ENCODE assay signal across 15 cellular contexts in the genomic region with DNA sequence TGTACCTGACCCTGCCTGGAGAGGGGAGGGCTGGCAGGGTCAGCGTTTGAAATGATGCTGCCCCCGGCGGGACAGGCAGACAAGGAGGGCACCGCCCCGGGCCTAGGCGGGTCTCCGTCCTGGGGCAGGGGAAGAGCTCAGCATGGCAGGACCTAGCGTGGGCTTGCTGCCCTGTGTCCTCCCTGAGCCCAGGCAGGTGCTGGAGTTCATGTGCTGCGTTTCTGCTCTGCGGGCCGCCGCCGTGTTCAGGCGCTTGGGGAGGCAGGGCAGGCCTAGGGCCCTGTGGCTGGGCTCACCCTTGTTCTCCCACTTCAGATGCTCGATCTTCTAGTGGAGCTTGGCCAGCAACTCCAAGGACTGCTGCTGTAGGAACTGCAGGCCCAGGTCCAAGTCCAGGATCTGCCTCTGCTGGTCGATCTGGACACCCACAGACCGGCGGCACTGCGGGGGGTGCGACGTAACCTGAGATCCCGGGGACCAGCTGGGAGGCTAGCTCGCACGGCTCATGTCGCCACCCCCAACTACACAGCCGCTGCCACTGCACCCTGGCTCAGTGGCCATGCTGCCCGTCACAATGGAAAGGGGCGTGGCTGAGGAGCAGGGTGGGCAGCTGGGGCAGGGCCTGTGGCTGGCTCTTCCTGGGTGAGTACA.
A peak's percentile ranks its signal among the peaks of the same experiment; 100 is the strongest.
DNase-seq lines count a peak whose midpoint lies in the region; ATAC-seq and TF ChIP-seq lines count a peak whose summit lies in the region.
"Had no signal": no experiment of that assay in that cellular context is flagged by ENCODE, and none has a peak within 500 bp of the region (broad histone marks: within the 10 kb centered on the region; RNA-seq: fewer than 3 reads in every experiment).

No MANE protein-coding gene starts in this region.

- H3K4me3 Mint-ChIP-seq in HFFc6: no peak overlapping the region
- H3K4me3 Mint-ChIP-seq: activated B cell treated with CpG ODN at 0.5 μM for 24 hours; activated T-cell treated with anti-CD3 and anti-CD28 coated beads, Interleukin-2, amount 50 U/mL, for 72 hours; IgD-negative memory B cell had no signal

- no peaks in the 10 kb centered on the region for H3K9me3 Mint-ChIP-seq in HFFc6
- H3K9me3 Mint-ChIP-seq: activated B cell treated with CpG ODN at 0.5 μM for 24 hours; activated T-cell treated with anti-CD3 and anti-CD28 coated beads, Interleukin-2, amount 50 U/mL, for 72 hours; IgD-negative memory B cell had no signal

- CTCF ChIA-PET in AG04449 (lab: Yijun Ruan, JAX): interaction anchor here (1.0 to 2.0 kb wide), 5 partner anchors 9 to 26 kb away, joined by 3 to 6 read pairs (median 4); no protein-coding TSS in a partner anchor

- H3K27ac ChIP-seq in ascending aorta: no peak overlapping the region
- H3K27ac ChIP-seq: gastrocnemius medialis, thoracic aorta had no signal

- POLR2A ChIA-PET in AG04449 (lab: Yijun Ruan, JAX): no interaction called here

- H3K4me1 Mint-ChIP-seq in HFFc6 (ENCODE audit: low read depth): no peaks in the 10 kb centered on the region
- H3K4me1 Mint-ChIP-seq: activated B cell treated with CpG ODN at 0.5 μM for 24 hours, IgD-negative memory B cell had no signal

- intact Hi-C loops in ascending aorta (cut with DNase I): no loop called here

- in situ Hi-C loops in astrocyte of the spinal cord (cut with HindIII; ENCODE audit: low sequenced_read_pairs): no loop called here

- H3K27me3 Mint-ChIP-seq in HFFc6 (ENCODE audit: insufficient read depth): peaks cover 18% of the 10 kb centered on the region
- H3K27me3 Mint-ChIP-seq: activated B cell treated with CpG ODN at 0.5 μM for 24 hours, IgD-negative memory B cell had no signal

- H3K4me3 ChIP-seq in AG04449 (ENCODE audit: low read depth, low read length) (no peak overlapping the region), astrocyte of the spinal cord (ENCODE audit: low read depth, low read length) (no peak overlapping the region), ascending aorta (no peak overlapping the region)
- H3K4me3 ChIP-seq: BLaER1, gastrocnemius medialis, thoracic aorta had no signal

- H3K36me3 Mint-ChIP-seq in HFFc6 (ENCODE audit: low read depth): no peaks in the 10 kb centered on the region
- H3K36me3 Mint-ChIP-seq: IgD-negative memory B cell had no signal

- TF ChIP-seq CTCF in AG04449 (IDR thresholded peaks at IDR 0.05; ENCODE audit: insufficient read depth, low read length, missing control alignments) (peak; percentile 31), HFFc6 (IDR thresholded peaks at IDR 0.05) (no peak), astrocyte of the spinal cord (IDR thresholded peaks at IDR 0.05; ENCODE audit: low read depth, low read length) (peak; percentile 6), ascending aorta (IDR thresholded peaks at IDR 0.05) (no peak)

- no peaks in the 10 kb centered on the region for H3K9me3 ChIP-seq in ascending aorta
- H3K9me3 ChIP-seq: BLaER1, gastrocnemius medialis, thoracic aorta had no signal

- DNase-seq in AG04449 (ENCODE audit: low read depth, low spot score) (peak; percentile 26), HFFc6 (peak; percentile 46), astrocyte of the spinal cord (ENCODE audit: low read depth, low spot score) (peak; percentile 56), left lobe of liver (ENCODE audit: low spot score) (peak; percentile 44), ascending aorta (ENCODE audit: low spot score in 2 of 2) (no peak), cerebellar nuclear complex (lab: John Stamatoyannopoulos, UW) (no peak)
- no peak for DNase-seq in stimulated activated naive CD4-positive, alpha-beta T cell treated with Interleukin-2 at 50 U/mL for 16 hours (lab: John Stamatoyannopoulos, UW)
- DNase-seq: activated B cell treated with CpG ODN at 0.5 μM for 24 hours; activated T-cell treated with anti-CD3 and anti-CD28 coated beads, Interleukin-2, amount 50 U/mL, for 72 hours; gastrocnemius medialis had no signal

- H3K27ac Mint-ChIP-seq in HFFc6: no peak overlapping the region
- H3K27ac Mint-ChIP-seq: activated B cell treated with CpG ODN at 0.5 μM for 24 hours; activated T-cell treated with anti-CD3 and anti-CD28 coated beads, Interleukin-2, amount 50 U/mL, for 72 hours had no signal

- H3K4me1 ChIP-seq in ascending aorta: no peaks in the 10 kb centered on the region
- H3K4me1 ChIP-seq: gastrocnemius medialis had no signal

- peaks cover 6 to 10% of the 10 kb centered on the region in 2 donors for H3K36me3 ChIP-seq in ascending aorta

- H3K27me3 ChIP-seq in ascending aorta: no peaks in the 10 kb centered on the region
- H3K27me3 ChIP-seq: BLaER1, gastrocnemius medialis had no signal

- ATAC-seq in left lobe of liver (no peak), GM18511 (IDR thresholded peaks at IDR 0.05; ENCODE audit: unreplicated experiment) (no peak)
- ATAC-seq: gastrocnemius medialis, Right ventricle myocardium inferior had no signal

Comparison
In these comparisons a context has a peak if more than half of its experiments do, and no peak if none do; other contexts are left out.
1. DNase-seq: peak in AG04449 (single experiment), HFFc6 (single experiment), astrocyte of the spinal cord (single experiment) and left lobe of liver (single experiment); none in ascending aorta (0 of 2), stimulated activated naive CD4-positive, alpha-beta T cell treated with Interleukin-2 at 50 U/mL for 16 hours (single experiment) and cerebellar nuclear complex (0 of 2).
2. CTCF ChIP-seq: peak in AG04449 (single experiment) and astrocyte of the spinal cord (single experiment); none in HFFc6 (single experiment) and ascending aorta (0 of 3).